In the genomic region with DNA sequence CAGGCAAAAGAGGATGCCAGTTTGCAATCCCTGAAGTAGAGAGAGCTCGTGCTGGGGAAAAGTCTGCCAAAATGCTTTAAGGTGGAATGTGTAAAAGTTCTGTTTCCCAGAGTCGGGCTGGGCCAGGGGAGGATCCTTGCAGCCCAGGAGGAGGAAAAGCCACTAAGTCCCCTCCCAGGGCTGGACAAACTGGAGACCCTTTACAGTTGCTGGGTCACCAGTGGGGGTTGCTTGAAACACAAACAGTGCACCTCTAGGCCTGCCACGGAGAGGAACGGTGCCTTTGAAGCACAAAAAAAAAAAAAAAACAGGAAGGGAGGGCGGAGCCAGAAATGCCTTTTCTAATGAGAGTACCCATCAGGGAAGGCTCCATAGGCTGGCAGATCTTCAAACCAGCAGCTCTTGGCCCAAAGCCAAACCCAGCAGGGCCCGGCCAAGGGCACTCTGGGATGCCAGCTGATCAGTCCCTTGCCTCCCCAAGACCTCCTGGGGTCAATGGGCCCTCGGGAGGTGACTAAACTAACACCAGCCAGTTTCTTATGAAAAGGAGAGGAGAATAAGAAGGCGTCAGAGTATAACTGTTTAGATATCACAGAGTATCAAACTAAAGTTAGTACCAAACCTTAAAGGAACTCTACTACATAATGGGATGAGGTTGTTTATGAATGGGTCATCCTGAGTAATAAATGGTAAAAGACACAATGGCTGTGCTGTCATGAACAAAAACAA, we compare ENCODE assay signal across 8 cellular contexts. TPM values are rescaled to one million over a fixed set of nuclear protein-coding genes. Genes with fewer than 3 reads are reported as not detected.
DNase-seq lines count a peak whose midpoint lies in the region; ATAC-seq and TF ChIP-seq lines count a peak whose summit lies in the region.

No MANE protein-coding gene starts in this region.

- RAD21 ChIA-PET in HCT116 (lab: Charles Lee; ENCODE audit: low non-redundant PET in 1 of 2, low total read pairs in 2 of 2, uncharacterized antibody in 2 of 2, unreplicated experiment in 2 of 2): no interaction called here

- H3K4me3 ChIP-seq in HCT116 (replicated peaks in 1 of 2; ENCODE audit: low read depth in 1 of 2, low read length in 2 of 2) (peak overlapping the region; percentile 47 to 50), esophagus squamous epithelium (peak overlapping the region in 3 of 4 donors; percentile 32 to 55 (median 41)), muscle layer of colon (ENCODE audit: low read depth in 1 of 2, low read length in 2 of 2) (peak overlapping the region; percentile 61 to 62), H7 (ENCODE audit: insufficient read depth, low read depth, low read length) (no peak overlapping the region)

- no TSS peak for BruUV-seq in HCT116 (replicated peaks; lab: Mats Ljungman, UMichigan)

- POLR2A ChIA-PET in HCT116 (lab: Charles Lee): interaction anchor here (0.9 to 2.2 kb wide), 5 partner anchors 11 to 254 kb away, joined by 3 to 8 read pairs (median 3); no protein-coding TSS in a partner anchor
- POLR2A ChIA-PET in activated CD4-positive, alpha-beta memory T cell treated with anti-CD3 and anti-CD28 coated beads, Interleukin-2, amount 10 ng/mL, durations not matched to agents 7 days and 5 days (lab: Charles Lee): interaction anchor here (1.2 to 4.1 kb wide), 10 partner anchors 10 to 317 kb away, joined by 3 to 49 read pairs (median 10); a partner anchor contains a TSS

- H3K27ac ChIP-seq in HCT116 (ENCODE audit: low read depth, low read length) (peak overlapping the region; percentile 86), esophagus squamous epithelium (peak overlapping the region; percentile 80 to 91 (median 87)), muscle layer of colon (ENCODE audit: low read depth, low read length) (peak overlapping the region; percentile 92)

- no peaks in the 10 kb centered on the region for H3K36me3 ChIP-seq in HCT116 (ENCODE audit: control insufficient read depth in 1 of 2, insufficient read depth in 2 of 2, low read length in 2 of 2)
- H3K36me3 ChIP-seq in esophagus squamous epithelium: no peaks in the 10 kb centered on the region
- H3K36me3 ChIP-seq in muscle layer of colon (ENCODE audit: insufficient read depth, low read length): no peaks in the 10 kb centered on the region
- H3K36me3 ChIP-seq in H7 (replicated peaks; ENCODE audit: control insufficient read depth, insufficient read depth, low read length): no peaks in the 10 kb centered on the region

- TF ChIP-seq RAD21 in HCT116 (IDR thresholded peaks at IDR 0.05; ENCODE audit: low read depth): peak; percentile 14; the same call in 1 of the 2 replicates

- H3K9ac ChIP-seq in HCT116 (ENCODE audit: low read length) (peak overlapping the region; percentile 49), muscle layer of colon (ENCODE audit: low read length) (peak overlapping the region; percentile 54)

- WGBS in esophagus squamous epithelium, 2 donors: 3 to 7% methylated on average over 5 to 8 of the region's 8 CpGs

- no peaks in the 10 kb centered on the region for H3K9me3 Mint-ChIP-seq in activated CD4-positive, alpha-beta memory T cell treated with anti-CD3 and anti-CD28 coated beads, Interleukin-2, amount 10 ng/mL, durations not matched to agents 7 days and 5 days
- no peaks in the 10 kb centered on the region for H3K9me3 Mint-ChIP-seq in type B pancreatic cell

- CTCF ChIA-PET in HCT116 (lab: Charles Lee): interaction anchor here (1.3 kb wide), 1 partner anchor 316 kb away, joined by 3 read pairs; no protein-coding TSS in a partner anchor
- CTCF ChIA-PET in activated CD4-positive, alpha-beta memory T cell treated with anti-CD3 and anti-CD28 coated beads, Interleukin-2, amount 10 ng/mL, durations not matched to agents 7 days and 5 days (lab: Charles Lee): interaction anchor here (2.2 to 3.1 kb wide), 2 partner anchors 10 to 118 kb away, joined by 4 to 12 read pairs; no protein-coding TSS in a partner anchor

- intact Hi-C loops in HCT116 (cut with micrococcal nuclease) (loop anchor here (5.0 kb wide), 1 partner anchor 1044 kb away; a partner anchor contains a TSS), esophagus squamous epithelium (cut with DNase I) (no loop called here)

- H3K4me1 ChIP-seq in HCT116 (ENCODE audit: control insufficient read depth in 1 of 2, insufficient read depth in 2 of 2, low read length in 2 of 2) (peaks cover 41 to 62% of the 10 kb centered on the region in 2 experiments), esophagus squamous epithelium (peaks cover 29 to 46% (median 33%) of the 10 kb centered on the region in 3 donors), muscle layer of colon (ENCODE audit: insufficient read depth, low read length) (peaks cover 29% of the 10 kb centered on the region)

- TF ChIP-seq POLR2A in HCT116 (IDR thresholded peaks at IDR 0.05; ENCODE audit: borderline replicate concordance, extremely low read depth, insufficient read depth, insufficient read length): no peak
- TF ChIP-seq POLR2A in esophagus squamous epithelium (IDR thresholded peaks at IDR 0.05): peak in 1 of 4 donors; percentile 33

- H3K4me1 Mint-ChIP-seq in activated CD4-positive, alpha-beta memory T cell treated with anti-CD3 and anti-CD28 coated beads, Interleukin-2, amount 10 ng/mL, durations not matched to agents 7 days and 5 days: peaks cover 41% of the 10 kb centered on the region
- H3K4me1 Mint-ChIP-seq in type B pancreatic cell (ENCODE audit: unreplicated experiment): peaks cover 31% of the 10 kb centered on the region

- peak; percentile 74 for ATAC-seq in HCT116

- H3K9me2 ChIP-seq in HCT116 (ENCODE audit: insufficient read depth): no peaks in the 10 kb centered on the region

- no peaks in the 10 kb centered on the region for H3K79me2 ChIP-seq in HCT116 (ENCODE audit: insufficient read depth, low read length)

- no peak for TF ChIP-seq CTCF in HCT116 (IDR thresholded peaks at IDR 0.05 in 2 of 3, conservative IDR thresholded peaks at IDR 0.05 in 1 of 3; ENCODE audit: borderline replicate concordance in 1 of 3, insufficient read depth in 1 of 3, low read depth in 2 of 3, low read length in 2 of 3)
- no peak for TF ChIP-seq CTCF in esophagus squamous epithelium (IDR thresholded peaks at IDR 0.05)
- TF ChIP-seq CTCF in type B pancreatic cell (conservative IDR thresholded peaks at IDR 0.05): no peak

- no peaks in the 10 kb centered on the region for H3K27me3 Mint-ChIP-seq in activated CD4-positive, alpha-beta memory T cell treated with anti-CD3 and anti-CD28 coated beads, Interleukin-2, amount 10 ng/mL, durations not matched to agents 7 days and 5 days
- H3K27me3 Mint-ChIP-seq in type B pancreatic cell: peaks cover 4% of the 10 kb centered on the region

- H4K20me1 ChIP-seq in HCT116 (ENCODE audit: insufficient read depth): no peaks in the 10 kb centered on the region

- peak overlapping the region; percentile 97 for H3K27ac Mint-ChIP-seq in activated CD4-positive, alpha-beta memory T cell treated with anti-CD3 and anti-CD28 coated beads, Interleukin-2, amount 10 ng/mL, durations not matched to agents 7 days and 5 days
- peak overlapping the region; percentile 94 for H3K27ac Mint-ChIP-seq in type B pancreatic cell

- H3K27me3 ChIP-seq in HCT116 (ENCODE audit: insufficient read depth, low read length): no peaks in the 10 kb centered on the region
- H3K27me3 ChIP-seq in esophagus squamous epithelium: no peaks in the 10 kb centered on the region
- no peaks in the 10 kb centered on the region for H3K27me3 ChIP-seq in muscle layer of colon (ENCODE audit: control insufficient read depth in 1 of 2, insufficient read depth in 2 of 2, low read length in 2 of 2)
- H3K27me3 ChIP-seq in H7 (ENCODE audit: control insufficient read depth, insufficient read depth, low read length): no peaks in the 10 kb centered on the region

- peaks cover 7% of the 10 kb centered on the region for H3K36me3 Mint-ChIP-seq in activated CD4-positive, alpha-beta memory T cell treated with anti-CD3 and anti-CD28 coated beads, Interleukin-2, amount 10 ng/mL, durations not matched to agents 7 days and 5 days (ENCODE audit: low read depth)
- H3K36me3 Mint-ChIP-seq in type B pancreatic cell: no peaks in the 10 kb centered on the region

- no peak overlapping the region for H2AFZ ChIP-seq in HCT116 (ENCODE audit: low read depth, low read length, poor library complexity, severe bottlenecking)

- H3K4me3 Mint-ChIP-seq in activated CD4-positive, alpha-beta memory T cell treated with anti-CD3 and anti-CD28 coated beads, Interleukin-2, amount 10 ng/mL, durations not matched to agents 7 days and 5 days: peak overlapping the region; percentile 93
- peak overlapping the region; percentile 59 for H3K4me3 Mint-ChIP-seq in type B pancreatic cell

- H3K9me3 ChIP-seq in HCT116 (ENCODE audit: control insufficient read depth in 1 of 2, insufficient read depth in 1 of 2, low read depth in 1 of 2, low read length in 2 of 2) (no peaks in the 10 kb centered on the region), esophagus squamous epithelium (no peaks in the 10 kb centered on the region), muscle layer of colon (ENCODE audit: low read length) (no peaks in the 10 kb centered on the region)

- peak; percentile 85 for DNase-seq in COLO829 (ENCODE audit: low spot score)
- DNase-seq in HCT116 (ENCODE audit: low read depth, low spot score): peak; percentile 91
- peak; percentile 81 for DNase-seq in NCI-H510A treated with DMSO at 0.1 percent for 48 hours (lab: John Stamatoyannopoulos, UW)
- peak; percentile 79 for DNase-seq in activated CD4-positive, alpha-beta memory T cell treated with anti-CD3 and anti-CD28 coated beads, Interleukin-2, amount 10 ng/mL, durations not matched to agents 7 days and 5 days
- DNase-seq in esophagus squamous epithelium (lab: John Stamatoyannopoulos, UW): no peak
- DNase-seq in type B pancreatic cell (ENCODE audit: extremely low spot score, unreplicated experiment): no peak
- DNase-seq in H7: no peak

- peak overlapping the region; percentile 74 for H3K4me2 ChIP-seq in HCT116 (ENCODE audit: low read length)

TF ChIP-seq in HCT116, 20 proteins besides CTCF, POLR2A, EP300 and RAD21 (continues in another document):
- TF ChIP-seq CEBPB (IDR thresholded peaks at IDR 0.05; ENCODE audit: low read depth) (no peak), EZH2phosphoT487 (IDR thresholded peaks at IDR 0.05; ENCODE audit: borderline replicate concordance) (no peak), SRF (IDR thresholded peaks at IDR 0.05; ENCODE audit: low read depth) (0 out of 2 replicates have a peak, but pooled peaks have one; percentile 34), CBX3 (IDR thresholded peaks at IDR 0.05; ENCODE audit: low read depth) (peak; percentile 78; the same call in 1 of the 2 replicates), ELF1 (IDR thresholded peaks at IDR 0.05; ENCODE audit: borderline replicate concordance, low read depth) (no peak; the same call in 1 of the 2 replicates), FOSL1 (IDR thresholded peaks at IDR 0.05; ENCODE audit: low read depth) (peak; percentile 29; the same call in 1 of the 2 replicates), SIN3A (IDR thresholded peaks at IDR 0.05; ENCODE audit: low read depth) (peak; percentile 56)

RNA-seq across cellular contexts. Expression of a gene that starts 23.7 kb away (rescaled TPM):
- 251 TPM for total RNA-seq in HCT116 (2021; ENCODE audit: unreplicated experiment)
- 534 and 638 TPM in 2 replicates for polyA plus RNA-seq in HCT116 (2012)
- 1,000 to 10,000 TPM; 2,531 to 2,553 TPM for total RNA-seq in activated CD4-positive, alpha-beta memory T cell treated with anti-CD3 and anti-CD28 coated beads, Interleukin-2, amount 10 ng/mL, durations not matched to agents 7 days and 5 days
- 1,000 to 10,000 TPM in 1 of 4 donors, 100 to 1,000 TPM in 3; 182 to 1,095 (median 304) TPM for total RNA-seq in esophagus squamous epithelium
- 183 and 209 TPM in 2 replicates for total RNA-seq in type B pancreatic cell (ENCODE audit: low replicate concordance)
- total RNA-seq in H7 (2014; rRNA removed; shearing (Covaris generic)): 55.5 and 73.8 TPM in 2 replicates

Comparison
In these comparisons a context has a peak if more than half of its experiments do, and no peak if none do; other contexts are left out.
1. DNase-seq: peak in COLO829 (single experiment), HCT116 (single experiment), NCI-H510A treated with DMSO at 0.1 percent for 48 hours (single experiment) and activated CD4-positive, alpha-beta memory T cell treated with anti-CD3 and anti-CD28 coated beads, Interleukin-2, amount 10 ng/mL, durations not matched to agents 7 days and 5 days (single experiment); none in esophagus squamous epithelium (single experiment), type B pancreatic cell (single experiment) and H7 (single experiment).
2. Peak in every context shown above with its lines, with median percentiles within 50 percentile points of each other: H3K27ac ChIP-seq.